In genomic region chr21:39319814-39320332, GRCh38 we compare ENCODE assay signal across 18 cellular contexts. TPM values are rescaled to one million over a fixed set of nuclear protein-coding genes. Genes with fewer than 3 reads are reported as not detected.
A peak's percentile ranks its signal among the peaks of the same experiment; 100 is the strongest.
DNase-seq lines count a peak whose midpoint lies in the region; ATAC-seq and TF ChIP-seq lines count a peak whose summit lies in the region.
"Had no signal": no experiment of that assay in that cellular context is flagged by ENCODE, and none has a peak within 500 bp of the region (broad histone marks: within the 10 kb centered on the region; RNA-seq: fewer than 3 reads in every experiment).

No MANE protein-coding gene starts in this region.

- CTCF ChIA-PET in activated naive CD4-positive, alpha-beta T cell treated with anti-CD3 and anti-CD28 coated beads, Interleukin-2, amount 10 ng/mL, durations not matched to agents 7 days and 5 days (lab: Charles Lee), result no interaction called here

- H3K4me3 Mint-ChIP-seq in mesothelial cell of epicardium, result no peak overlapping the region
- H3K4me3 Mint-ChIP-seq in activated naive CD4-positive, alpha-beta T cell treated with anti-CD3 and anti-CD28 coated beads, Interleukin-2, amount 10 ng/mL, durations not matched to agents 7 days and 5 days, result no peak overlapping the region
- H3K4me3 Mint-ChIP-seq in progenitor cell of endocrine pancreas (ENCODE audit: low read depth), result no peak overlapping the region
- H3K4me3 Mint-ChIP-seq: activated CD4-positive, alpha-beta T cell treated with anti-CD3 and anti-CD28 coated beads for 36 hours; activated naive CD8-positive, alpha-beta T cell; B cell; T-helper 1 cell treated with Interleukin-12 subunit alpha and Interleukin-12 subunit beta and Interleukin-4 antibody, amounts not matched to agents 30 μg/mL and 1 μg/mL, for 36 hours had no signal

- peak; percentile 53 for DNase-seq in AG08395 (ENCODE audit: low spot score)
- DNase-seq in NCI-H226, result peak; percentile 23
- DNase-seq in fibroblast of mammary gland (ENCODE audit: low read depth), result peak; percentile 39
- no peak for DNase-seq in mesothelial cell of epicardium (ENCODE audit: low spot score in 2 of 2, unreplicated experiment in 2 of 2)
- DNase-seq in activated naive CD4-positive, alpha-beta T cell treated with anti-CD3 and anti-CD28 coated beads, Interleukin-2, amount 10 ng/mL, durations not matched to agents 7 days and 5 days, result no peak
- DNase-seq in progenitor cell of endocrine pancreas (ENCODE audit: low spot score, unreplicated experiment), result no peak
- DNase-seq in NCI-H82 treated with DMSO at 0.1 percent for 48 hours (lab: John Stamatoyannopoulos, UW; ENCODE audit: unreplicated experiment), result no peak
- DNase-seq: activated CD4-positive, alpha-beta T cell treated with anti-CD3 and anti-CD28 coated beads for 36 hours; activated CD8-positive, alpha-beta memory T cell treated with anti-CD3 and anti-CD28 coated beads, Interleukin-2, amount 50 U/mL, for 48 hours; central memory CD4-positive, alpha-beta T cell; DMS53; NCI-H1436 treated with DMSO at 0.1 percent for 48 hours; stimulated activated naive CD4-positive, alpha-beta T cell treated with Interleukin-2 at 50 U/mL for 16 hours had no signal

- H3K36me3 Mint-ChIP-seq in mesothelial cell of epicardium, result no peaks in the 10 kb centered on the region
- no peaks in the 10 kb centered on the region for H3K36me3 Mint-ChIP-seq in activated naive CD4-positive, alpha-beta T cell treated with anti-CD3 and anti-CD28 coated beads, Interleukin-2, amount 10 ng/mL, durations not matched to agents 7 days and 5 days
- peaks cover 1% of the 10 kb centered on the region for H3K36me3 Mint-ChIP-seq in progenitor cell of endocrine pancreas (ENCODE audit: insufficient read depth)
- H3K36me3 Mint-ChIP-seq: activated naive CD8-positive, alpha-beta T cell had no signal

- H3K27ac Mint-ChIP-seq in mesothelial cell of epicardium, result peak overlapping the region; percentile 28
- no peak overlapping the region for H3K27ac Mint-ChIP-seq in activated naive CD4-positive, alpha-beta T cell treated with anti-CD3 and anti-CD28 coated beads, Interleukin-2, amount 10 ng/mL, durations not matched to agents 7 days and 5 days
- no peak overlapping the region for H3K27ac Mint-ChIP-seq in progenitor cell of endocrine pancreas
- H3K27ac Mint-ChIP-seq: activated CD4-positive, alpha-beta T cell treated with anti-CD3 and anti-CD28 coated beads for 36 hours; activated naive CD8-positive, alpha-beta T cell; B cell; T-helper 1 cell treated with Interleukin-12 subunit alpha and Interleukin-12 subunit beta and Interleukin-4 antibody, amounts not matched to agents 30 μg/mL and 1 μg/mL, for 36 hours had no signal

- TF ChIP-seq CTCF in fibroblast of mammary gland (conservative IDR thresholded peaks at IDR 0.05; ENCODE audit: control insufficient read depth, insufficient read depth, low read depth, low read length) (no peak), mesothelial cell of epicardium (IDR thresholded peaks at IDR 0.05; ENCODE audit: unreplicated experiment) (no peak), progenitor cell of endocrine pancreas (IDR thresholded peaks at IDR 0.05; ENCODE audit: unreplicated experiment) (no peak)

- H3K27me3 Mint-ChIP-seq in mesothelial cell of epicardium (ENCODE audit: low read depth) (no peaks in the 10 kb centered on the region), progenitor cell of endocrine pancreas (no peaks in the 10 kb centered on the region)
- H3K27me3 Mint-ChIP-seq in activated naive CD4-positive, alpha-beta T cell treated with anti-CD3 and anti-CD28 coated beads, Interleukin-2, amount 10 ng/mL, durations not matched to agents 7 days and 5 days, result peaks cover 26% of the 10 kb centered on the region
- H3K27me3 Mint-ChIP-seq: activated CD4-positive, alpha-beta T cell treated with anti-CD3 and anti-CD28 coated beads for 36 hours; activated naive CD8-positive, alpha-beta T cell had no signal

- H3K9me3 Mint-ChIP-seq in mesothelial cell of epicardium, result no peaks in the 10 kb centered on the region
- no peaks in the 10 kb centered on the region for H3K9me3 Mint-ChIP-seq in activated naive CD4-positive, alpha-beta T cell treated with anti-CD3 and anti-CD28 coated beads, Interleukin-2, amount 10 ng/mL, durations not matched to agents 7 days and 5 days
- H3K9me3 Mint-ChIP-seq in progenitor cell of endocrine pancreas (ENCODE audit: low read depth), result no peaks in the 10 kb centered on the region
- H3K9me3 Mint-ChIP-seq: T-helper 1 cell treated with Interleukin-12 subunit alpha and Interleukin-12 subunit beta and Interleukin-4 antibody, amounts not matched to agents 30 μg/mL and 1 μg/mL, for 36 hours had no signal

- H3K4me1 Mint-ChIP-seq in mesothelial cell of epicardium (peaks cover 19% of the 10 kb centered on the region), progenitor cell of endocrine pancreas (ENCODE audit: low read depth) (no peaks in the 10 kb centered on the region)
- H3K4me1 Mint-ChIP-seq in activated naive CD4-positive, alpha-beta T cell treated with anti-CD3 and anti-CD28 coated beads, Interleukin-2, amount 10 ng/mL, durations not matched to agents 7 days and 5 days, result peaks cover 8% of the 10 kb centered on the region

- ATAC-seq in HG02938 (IDR thresholded peaks at IDR 0.05; ENCODE audit: unreplicated experiment), result no peak
- ATAC-seq: activated CD4-positive, alpha-beta T cell treated with anti-CD3 and anti-CD28 coated beads for 36 hours had no signal

- no peak overlapping the region for H3K4me3 ChIP-seq in fibroblast of mammary gland (ENCODE audit: control insufficient read depth, low read depth, low read length)
- H3K4me3 ChIP-seq: hepatocyte had no signal

RNA-seq across cellular contexts. Expression of gene BRWD1, which starts 6.4 kb away (rescaled TPM):
- total RNA-seq in mesothelial cell of epicardium, result 64.6 to 65.9 TPM (median 65.6 TPM) in 3 replicates
- 52.1 and 55.7 TPM in 2 replicates for total RNA-seq in progenitor cell of endocrine pancreas

RNA-seq across cellular contexts. Expression of gene HMGN1, which starts 29.0 kb away (rescaled TPM):
- total RNA-seq in mesothelial cell of epicardium, result 459 to 483 TPM (median 479 TPM) in 3 replicates
- total RNA-seq in progenitor cell of endocrine pancreas, result 596 and 597 TPM in 2 replicates

Comparison
In these comparisons a context has a peak if more than half of its experiments do, and no peak if none do; other contexts are left out.
1. DNase-seq: peak in AG08395 (single experiment), NCI-H226 (single experiment) and fibroblast of mammary gland (single experiment); none in mesothelial cell of epicardium (0 of 2), activated naive CD4-positive, alpha-beta T cell treated with anti-CD3 and anti-CD28 coated beads, Interleukin-2, amount 10 ng/mL, durations not matched to agents 7 days and 5 days (single experiment), progenitor cell of endocrine pancreas (single experiment) and NCI-H82 treated with DMSO at 0.1 percent for 48 hours (single experiment).